Comparison of ENCODE assay signal across 26 cellular contexts in the genomic region with DNA sequence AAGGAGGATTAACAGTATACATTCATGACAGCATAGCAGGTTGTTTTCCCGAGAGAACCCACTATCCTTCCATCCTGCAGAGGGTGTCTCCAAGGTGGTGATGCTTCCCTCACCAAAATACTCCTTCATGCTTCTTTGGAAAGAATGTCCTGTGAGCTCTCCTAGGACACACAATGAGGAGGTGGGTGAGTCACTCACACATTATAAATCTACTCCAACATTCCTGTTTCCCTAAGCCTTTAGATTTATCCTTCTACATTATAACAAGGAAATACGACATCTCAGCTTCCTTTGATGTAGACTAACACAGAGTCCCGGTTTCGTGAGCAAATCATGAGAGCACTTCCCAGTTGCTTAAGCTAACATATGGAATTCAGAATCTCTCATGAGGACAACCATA.
"Had no signal": no experiment of that assay in that cellular context is flagged by ENCODE, and none has a peak within 500 bp of the region (broad histone marks: within the 10 kb centered on the region; RNA-seq: fewer than 3 reads in every experiment).

No MANE protein-coding gene starts in this region.

- H3K27me3 Mint-ChIP-seq: progenitor cell of endocrine pancreas, type B pancreatic cell had no signal

- H3K27me3 ChIP-seq: left lung, neural progenitor cell, neutrophil, ovary, right atrium auricular region, spleen, tibial nerve, uterus had no signal

- DNase-seq: hypothalamus; immature natural killer cell; kidney; left colon; left lung; lower lobe of right lung; mammary epithelial cell; mesenchymal stem cell; naive thymus-derived CD8-positive, alpha-beta T cell; nephron progenitor cell; occipital lobe; ovary; small intestine; spleen; stimulated activated CD4-positive, alpha-beta T cell treated with anti-CD3 and anti-CD28 coated beads, Interleukin-4, amount 100 ng/mL, for 24 hours; stimulated activated naive CD4-positive, alpha-beta T cell; uterus had no signal

- ATAC-seq: left colon; left lung; lower lobe of right lung; naive thymus-derived CD8-positive, alpha-beta T cell; sciatic nerve; stimulated activated effector memory CD8-positive, alpha-beta T cell treated with anti-CD3 and anti-CD28 coated beads, Interleukin-12 subunit alpha, Interleukin-12 subunit beta, amount 100 ng/mL, for 72 hours had no signal

- H3K27ac ChIP-seq: left lung, lower lobe of right lung, neural progenitor cell, neutrophil, ovary, right atrium auricular region, spleen, tibial nerve, uterus had no signal

- H3K4me1 ChIP-seq: left lung, lower lobe of right lung, right atrium auricular region, spleen, tibial nerve, uterus had no signal

- H3K36me3 Mint-ChIP-seq: immature natural killer cell; naive thymus-derived CD8-positive, alpha-beta T cell; neural progenitor cell; stimulated activated effector memory CD8-positive, alpha-beta T cell treated with anti-CD3 and anti-CD28 coated beads, Interleukin-12 subunit alpha, Interleukin-12 subunit beta, amount 100 ng/mL, for 72 hours; type B pancreatic cell had no signal

- H3K9me3 Mint-ChIP-seq: naive thymus-derived CD8-positive, alpha-beta T cell; nephron progenitor cell; neural progenitor cell; stimulated activated naive CD8-positive, alpha-beta T cell treated with anti-CD3 and anti-CD28 coated beads, Interleukin-15, Interleukin-2, amounts not matched to agents 100 ng/mL and 50 ng/mL, for 24 hours; type B pancreatic cell had no signal

- H3K4me1 Mint-ChIP-seq: immature natural killer cell; naive thymus-derived CD8-positive, alpha-beta T cell; nephron progenitor cell; neural progenitor cell; stimulated activated effector memory CD8-positive, alpha-beta T cell treated with anti-CD3 and anti-CD28 coated beads, Interleukin-12 subunit alpha, Interleukin-12 subunit beta, amount 100 ng/mL, for 72 hours had no signal

- H3K36me3 ChIP-seq: left lung, lower lobe of right lung, neural progenitor cell, neutrophil, ovary, right atrium auricular region, spleen, tibial nerve, uterus had no signal

- H3K4me3 ChIP-seq: left lung, lower lobe of right lung, neural progenitor cell, ovary, right atrium auricular region, spleen, tibial nerve, uterus had no signal

- H3K9me3 ChIP-seq: left lung, lower lobe of right lung, neutrophil, ovary, right atrium auricular region, spleen, tibial nerve, uterus had no signal

- H3K4me3 Mint-ChIP-seq: immature natural killer cell; naive thymus-derived CD8-positive, alpha-beta T cell; nephron progenitor cell; neural progenitor cell; stimulated activated effector memory CD8-positive, alpha-beta T cell treated with anti-CD3 and anti-CD28 coated beads, Interleukin-12 subunit alpha, Interleukin-12 subunit beta, amount 100 ng/mL, for 72 hours; stimulated activated naive CD8-positive, alpha-beta T cell treated with anti-CD3 and anti-CD28 coated beads, Interleukin-15, Interleukin-2, amounts not matched to agents 100 ng/mL and 50 ng/mL, for 24 hours; type B pancreatic cell had no signal

- H3K27ac Mint-ChIP-seq: immature natural killer cell; naive thymus-derived CD8-positive, alpha-beta T cell; nephron progenitor cell; neural progenitor cell; progenitor cell of endocrine pancreas; stimulated activated effector memory CD8-positive, alpha-beta T cell treated with anti-CD3 and anti-CD28 coated beads, Interleukin-12 subunit alpha, Interleukin-12 subunit beta, amount 100 ng/mL, for 72 hours; stimulated activated naive CD8-positive, alpha-beta T cell treated with anti-CD3 and anti-CD28 coated beads, Interleukin-15, Interleukin-2, amounts not matched to agents 100 ng/mL and 50 ng/mL, for 24 hours; type B pancreatic cell had no signal
